ENCODE assay signal across 26 cellular contexts in the genomic region with DNA sequence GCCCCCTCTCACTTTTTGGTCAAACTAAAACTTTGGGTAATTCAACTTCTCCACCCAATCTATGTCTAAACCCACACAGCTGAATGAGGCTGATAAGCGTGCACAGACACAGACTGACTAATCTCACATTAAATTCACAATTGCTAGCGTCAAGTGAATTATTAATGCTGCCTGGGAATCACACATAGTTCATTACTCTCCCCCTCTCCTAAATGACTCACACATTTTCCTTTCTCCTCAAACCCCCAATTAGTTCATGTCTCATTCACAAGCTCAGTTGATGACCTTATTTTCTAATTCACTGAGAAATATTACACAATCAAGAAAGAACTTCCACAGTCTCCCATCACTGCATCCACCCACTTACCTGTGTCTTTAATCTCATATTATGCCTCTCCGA. TPM values are rescaled to one million over a fixed set of nuclear protein-coding genes. Genes with fewer than 3 reads are reported as not detected.
DNase-seq lines count a peak whose midpoint lies in the region; ATAC-seq, FAIRE-seq and TF ChIP-seq lines count a peak whose summit lies in the region.
"Had no signal": no experiment of that assay in that cellular context is flagged by ENCODE, and none has a peak within 500 bp of the region (broad histone marks: within the 10 kb centered on the region; RNA-seq: fewer than 3 reads in every experiment).

No MANE protein-coding gene starts in this region.

- DNase-seq in HepG2 (ENCODE audit: low spot score) (no peak), right lobe of liver (no peak), astrocyte (ENCODE audit: low read depth) (peak; percentile 85), kidney tubule cell (ENCODE audit: low spot score) (peak; percentile 79), H7 (no peak), NCI-H2171 (lab: John Stamatoyannopoulos, UW) (no peak), HuH-7.5 (ENCODE audit: low spot score) (no peak)
- DNase-seq: 8988T; BE2C; CD4-positive, CD25-positive, alpha-beta regulatory T cell; COR-L47; GDM1; Karpas-422; MG63; NCI-H1092; NCI-H146; NCI-H2029 treated with DMSO at 0.1 percent for 48 hours; NCI-H2171 treated with DMSO at 0.1 percent for 48 hours; NCI-H446 treated with DMSO at 0.1 percent for 48 hours; NCI-H748 treated with DMSO at 0.1 percent for 48 hours; SHP77 had no signal

- H3K4me3 Mint-ChIP-seq in astrocyte (ENCODE audit: unreplicated experiment): no peak overlapping the region
- H3K4me3 Mint-ChIP-seq: CD4-positive, CD25-positive, alpha-beta regulatory T cell had no signal

- no peak overlapping the region for H3K27ac ChIP-seq in HepG2 (ENCODE audit: extremely low read length, insufficient read depth, low read length)
- H3K27ac ChIP-seq in right lobe of liver: no peak overlapping the region
- no peak overlapping the region for H3K27ac ChIP-seq in astrocyte (ENCODE audit: low read depth, low read length)
- H3K27ac ChIP-seq: SK-N-MC had no signal

- WGBS in HepG2 (ENCODE audit: low lambda C conversion rate): 4% methylated on average over 3 of the region's 3 CpGs
- 73% methylated on average over 3 of the region's 3 CpGs for WGBS in right lobe of liver (ENCODE audit: insufficient coverage, low coverage, low lambda C conversion rate, missing lambda C conversion rate)

- H3K79me2 ChIP-seq in HepG2 (ENCODE audit: insufficient read depth, low read length) (no peaks in the 10 kb centered on the region), astrocyte (ENCODE audit: insufficient read depth, low read length) (no peaks in the 10 kb centered on the region)

- no peak overlapping the region for H3K9ac ChIP-seq in HepG2 (ENCODE audit: insufficient read depth, low read depth, low read length)
- no peak overlapping the region for H3K9ac ChIP-seq in astrocyte (ENCODE audit: low read length)

- H3K27ac Mint-ChIP-seq in astrocyte (ENCODE audit: unreplicated experiment): no peak overlapping the region
- H3K27ac Mint-ChIP-seq: CD4-positive, CD25-positive, alpha-beta regulatory T cell had no signal

- ATAC-seq in HepG2: no peak
- ATAC-seq in right lobe of liver: no peak
- no peak for ATAC-seq in GM21825 (IDR thresholded peaks at IDR 0.05; ENCODE audit: unreplicated experiment)

- TF ChIP-seq POLR2A in HepG2 (IDR thresholded peaks at IDR 0.05; ENCODE audit: insufficient read depth in 1 of 2, low read depth in 2 of 2, low read length in 2 of 2) (no peak), right lobe of liver (IDR thresholded peaks at IDR 0.05) (no peak)

- 0 out of 5 replicates have a peak, but pooled peaks cover 0 to 5% of the 10 kb centered on the region in 2 experiments for H3K27me3 ChIP-seq in HepG2 (ENCODE audit: control insufficient read depth in 1 of 2, insufficient read depth in 2 of 2, low read length in 2 of 2)
- no peaks in the 10 kb centered on the region for H3K27me3 ChIP-seq in right lobe of liver
- no peaks in the 10 kb centered on the region for H3K27me3 ChIP-seq in astrocyte (ENCODE audit: insufficient read depth, low read length)
- no peaks in the 10 kb centered on the region for H3K27me3 ChIP-seq in H7 (ENCODE audit: control insufficient read depth, insufficient read depth, low read length)
- H3K27me3 ChIP-seq: MG63 had no signal

- BruUV-seq in HepG2 (replicated peaks; lab: Mats Ljungman, UMichigan): no TSS peak

- no peak overlapping the region for H3K4me3 ChIP-seq in HepG2 (replicated peaks in 1 of 3; ENCODE audit: insufficient read depth in 1 of 3, low read depth in 2 of 3, low read length in 3 of 3)
- no peak overlapping the region for H3K4me3 ChIP-seq in right lobe of liver
- no peak overlapping the region for H3K4me3 ChIP-seq in astrocyte (ENCODE audit: insufficient read depth, low read depth, low read length)
- no peak overlapping the region for H3K4me3 ChIP-seq in H7 (ENCODE audit: insufficient read depth, low read depth, low read length)
- H3K4me3 ChIP-seq: MG63, SK-N-MC had no signal

- in situ Hi-C loops in HepG2 (cut with HindIII; ENCODE audit: extremely low pct_ligation_motif_present, low pct_unique_long_range_greater_than_20kb): no loop called here

- no peaks in the 10 kb centered on the region for H3K9me3 ChIP-seq in HepG2 (ENCODE audit: low read length)
- H3K9me3 ChIP-seq in right lobe of liver: no peaks in the 10 kb centered on the region
- H3K9me3 ChIP-seq in astrocyte (ENCODE audit: insufficient read depth, low read depth, low read length): no peaks in the 10 kb centered on the region
- H3K9me3 ChIP-seq: BE2C, MG63 had no signal

- no peaks in the 10 kb centered on the region for H3K36me3 ChIP-seq in HepG2 (replicated peaks in 1 of 2; ENCODE audit: control insufficient read depth in 1 of 2, insufficient read depth in 2 of 2, low read length in 2 of 2)
- no peaks in the 10 kb centered on the region for H3K36me3 ChIP-seq in right lobe of liver
- no peaks in the 10 kb centered on the region for H3K36me3 ChIP-seq in astrocyte (ENCODE audit: insufficient read depth, low read length)
- H3K36me3 ChIP-seq in H7 (replicated peaks; ENCODE audit: control insufficient read depth, insufficient read depth, low read length): no peaks in the 10 kb centered on the region
- H3K36me3 ChIP-seq: BE2C, MG63 had no signal

- TF ChIP-seq CTCF in HepG2 (CRISPR knock-in tag; IDR thresholded peaks at IDR 0.05): no peak
- no peak for TF ChIP-seq CTCF in right lobe of liver (IDR thresholded peaks at IDR 0.05)
- no peak for TF ChIP-seq CTCF in astrocyte (IDR thresholded peaks at IDR 0.05; ENCODE audit: insufficient read depth, low read depth, low read length)

- H4K20me1 ChIP-seq in HepG2 (ENCODE audit: insufficient read depth, low read length) (no peaks in the 10 kb centered on the region), astrocyte (ENCODE audit: insufficient read depth, low read length) (no peaks in the 10 kb centered on the region)

- no peak for TF ChIP-seq RAD21 in HepG2 (CRISPR knock-in tag; IDR thresholded peaks at IDR 0.05)

- H3K9me3 Mint-ChIP-seq in astrocyte (ENCODE audit: unreplicated experiment): no peaks in the 10 kb centered on the region
- H3K9me3 Mint-ChIP-seq: CD4-positive, CD25-positive, alpha-beta regulatory T cell had no signal

- H3K4me2 ChIP-seq in HepG2 (ENCODE audit: low read depth, low read length) (no peak overlapping the region), astrocyte (ENCODE audit: low read length) (no peak overlapping the region)

- intact Hi-C loops in HepG2 (cut with micrococcal nuclease; ENCODE audit: unreplicated experiment) (no loop called here), right lobe of liver (cut with DNase I) (no loop called here)

- H2AFZ ChIP-seq in HepG2 (ENCODE audit: low read length) (no peak overlapping the region), astrocyte (ENCODE audit: low read depth, low read length) (no peak overlapping the region)

- no peaks in the 10 kb centered on the region for H3K36me3 Mint-ChIP-seq in astrocyte (ENCODE audit: low read depth, unreplicated experiment)
- H3K36me3 Mint-ChIP-seq: CD4-positive, CD25-positive, alpha-beta regulatory T cell had no signal

- POLR2A ChIA-PET in HepG2 (lab: Yijun Ruan, JAX): no interaction called here

- no peak for FAIRE-seq in HepG2 (lab: Jason Lieb, UNC)
- FAIRE-seq in astrocyte (lab: Jason Lieb, UNC): no peak
- FAIRE-seq: H1 had no signal

- peaks cover 15% of the 10 kb centered on the region for H3K27me3 Mint-ChIP-seq in astrocyte (ENCODE audit: low read depth, unreplicated experiment)

- H3K4me1 ChIP-seq in HepG2 (ENCODE audit: insufficient read depth, low read length) (no peaks in the 10 kb centered on the region), right lobe of liver (no peaks in the 10 kb centered on the region), astrocyte (ENCODE audit: insufficient read depth, low read length) (no peaks in the 10 kb centered on the region)
- H3K4me1 ChIP-seq: BE2C had no signal

- peaks cover 1% of the 10 kb centered on the region for H3K4me1 Mint-ChIP-seq in astrocyte (ENCODE audit: low read depth, unreplicated experiment)
- H3K4me1 Mint-ChIP-seq: CD4-positive, CD25-positive, alpha-beta regulatory T cell had no signal

- CTCF ChIA-PET in HepG2 (lab: Yijun Ruan, JAX; ENCODE audit: low intra/inter-chr PET ratio, low total read pairs): no interaction called here

- TF ChIP-seq EP300 in HepG2 (IDR thresholded peaks at IDR 0.05; ENCODE audit: low read depth in 2 of 2, low read length in 2 of 2) (no peak), HepG2 (CRISPR knock-in tag; IDR thresholded peaks at IDR 0.05; ENCODE audit: borderline replicate concordance) (no peak)

RNA-seq across cellular contexts. Expression of a gene that starts 14.5 kb away (rescaled TPM):
- total RNA-seq in HepG2 (2016; rRNA removed; fragmentation: Illumina TruSeq; extraction: Trizol) (not detected in 2 replicates), right lobe of liver (not detected), astrocyte (0.07 TPM in 1 of 2 replicates, not detected in the other)
- total RNA-seq in HepG2 (2016; cell fraction: cytosol; rRNA removed; fragmentation: Illumina TruSeq; extraction: Trizol; ENCODE audit: low read depth): not detected in 2 replicates
- total RNA-seq in HepG2 (2016; cell fraction: insoluble cytoplasmic fraction; rRNA removed; fragmentation: Illumina TruSeq; extraction: Trizol): not detected in 2 replicates
- not detected in 2 replicates for total RNA-seq in HepG2 (2016; cell fraction: membrane; rRNA removed; fragmentation: Illumina TruSeq; extraction: Trizol)
- total RNA-seq in HepG2 (2016; cell fraction: nucleus; rRNA removed; fragmentation: Illumina TruSeq; extraction: Trizol): not detected in 2 replicates
- not detected in 2 replicates for polyA plus RNA-seq in HepG2 (2011; rRNA removed)
- polyA plus RNA-seq in HepG2 (2011; cell fraction: cytosol; rRNA removed): not detected in 2 replicates
- not detected in 2 replicates for polyA plus RNA-seq in HepG2 (2011; cell fraction: nucleus; rRNA removed)
- not detected in 2 replicates for polyA plus RNA-seq in HepG2 (2012)
- polyA plus RNA-seq in HepG2 (2016; cell fraction: cytosol; fragmentation: Illumina TruSeq; extraction: Trizol; ENCODE audit: low read depth): not detected in 2 replicates
- polyA plus RNA-seq in HepG2 (2016; cell fraction: insoluble cytoplasmic fraction; fragmentation: Illumina TruSeq; extraction: Trizol; ENCODE audit: low read depth): not detected in 2 replicates
- not detected in 2 replicates for polyA plus RNA-seq in HepG2 (2016; cell fraction: membrane; fragmentation: Illumina TruSeq; extraction: Trizol; ENCODE audit: low read depth)
- polyA plus RNA-seq in HepG2 (2016; cell fraction: nucleus; fragmentation: Illumina TruSeq; extraction: Trizol; ENCODE audit: insufficient read depth, low read depth): not detected in 2 replicates
- polyA minus RNA-seq in HepG2 (2011; rRNA and poly(A)+ RNA removed; ENCODE audit: low replicate concordance): not detected in 2 replicates
- not detected in 2 replicates for polyA minus RNA-seq in HepG2 (2011; cell fraction: cytosol; rRNA and poly(A)+ RNA removed)
- polyA minus RNA-seq in HepG2 (2011; cell fraction: nucleus; rRNA and poly(A)+ RNA removed): not detected in 2 replicates
- total RNA-seq in H7 (2014; rRNA removed; shearing (Covaris generic)): 0.07 TPM in 1 of 2 replicates, not detected in the other
- total RNA-seq: CD4-positive, CD25-positive, alpha-beta regulatory T cell; H1; OCI-LY7 had no signal
- polyA plus RNA-seq: CD4-positive, CD25-positive, alpha-beta regulatory T cell had no signal

RNA-seq across cellular contexts. Expression of a gene that starts 33.2 kb away (rescaled TPM):
- total RNA-seq in HepG2 (2016; rRNA removed; fragmentation: Illumina TruSeq; extraction: Trizol) (not detected in 2 replicates), right lobe of liver (not detected), astrocyte (not detected in 2 replicates)
- not detected in 2 replicates for total RNA-seq in HepG2 (2016; cell fraction: cytosol; rRNA removed; fragmentation: Illumina TruSeq; extraction: Trizol; ENCODE audit: low read depth)
- total RNA-seq in HepG2 (2016; cell fraction: insoluble cytoplasmic fraction; rRNA removed; fragmentation: Illumina TruSeq; extraction: Trizol): not detected in 2 replicates
- total RNA-seq in HepG2 (2016; cell fraction: membrane; rRNA removed; fragmentation: Illumina TruSeq; extraction: Trizol): not detected in 2 replicates
- total RNA-seq in HepG2 (2016; cell fraction: nucleus; rRNA removed; fragmentation: Illumina TruSeq; extraction: Trizol): not detected in 2 replicates
- polyA plus RNA-seq in HepG2 (2011; rRNA removed): not detected in 2 replicates
- polyA plus RNA-seq in HepG2 (2011; cell fraction: cytosol; rRNA removed): not detected in 2 replicates
- not detected in 2 replicates for polyA plus RNA-seq in HepG2 (2011; cell fraction: nucleus; rRNA removed)
- not detected in 2 replicates for polyA plus RNA-seq in HepG2 (2012)
- polyA plus RNA-seq in HepG2 (2016; cell fraction: cytosol; fragmentation: Illumina TruSeq; extraction: Trizol; ENCODE audit: low read depth): not detected in 2 replicates
- not detected in 2 replicates for polyA plus RNA-seq in HepG2 (2016; cell fraction: insoluble cytoplasmic fraction; fragmentation: Illumina TruSeq; extraction: Trizol; ENCODE audit: low read depth)
- not detected in 2 replicates for polyA plus RNA-seq in HepG2 (2016; cell fraction: membrane; fragmentation: Illumina TruSeq; extraction: Trizol; ENCODE audit: low read depth)
- polyA plus RNA-seq in HepG2 (2016; cell fraction: nucleus; fragmentation: Illumina TruSeq; extraction: Trizol; ENCODE audit: insufficient read depth, low read depth): not detected in 2 replicates
- polyA minus RNA-seq in HepG2 (2011; rRNA and poly(A)+ RNA removed; ENCODE audit: low replicate concordance): not detected in 2 replicates
- polyA minus RNA-seq in HepG2 (2011; cell fraction: cytosol; rRNA and poly(A)+ RNA removed): not detected in 2 replicates
- polyA minus RNA-seq in HepG2 (2011; cell fraction: nucleus; rRNA and poly(A)+ RNA removed): not detected in 2 replicates
- not detected in 2 replicates for total RNA-seq in H7 (2014; rRNA removed; shearing (Covaris generic))
- total RNA-seq: CD4-positive, CD25-positive, alpha-beta regulatory T cell; H1; OCI-LY7; RPMI7951 had no signal
- polyA plus RNA-seq: CD4-positive, CD25-positive, alpha-beta regulatory T cell; H1 had no signal

RNA-seq across cellular contexts. Expression of a gene that starts 51.0 kb away (rescaled TPM):
- total RNA-seq in HepG2 (2016; rRNA removed; fragmentation: Illumina TruSeq; extraction: Trizol) (17.7 and 27.7 TPM in 2 replicates), right lobe of liver (1 to 10 TPM; 6.5 to 8.9 (median 8.4) TPM), astrocyte (20.6 and 22.6 TPM in 2 replicates)
- total RNA-seq in HepG2 (2016; cell fraction: cytosol; rRNA removed; fragmentation: Illumina TruSeq; extraction: Trizol; ENCODE audit: low read depth): 1.5 and 2.1 TPM in 2 replicates
- total RNA-seq in HepG2 (2016; cell fraction: insoluble cytoplasmic fraction; rRNA removed; fragmentation: Illumina TruSeq; extraction: Trizol): 18.5 and 23.9 TPM in 2 replicates
- total RNA-seq in HepG2 (2016; cell fraction: membrane; rRNA removed; fragmentation: Illumina TruSeq; extraction: Trizol): 5.6 and 6.4 TPM in 2 replicates
- total RNA-seq in HepG2 (2016; cell fraction: nucleus; rRNA removed; fragmentation: Illumina TruSeq; extraction: Trizol): 16.1 and 17.2 TPM in 2 replicates
- 12.6 and 14.1 TPM in 2 replicates for polyA plus RNA-seq in HepG2 (2011; rRNA removed)
- polyA plus RNA-seq in HepG2 (2011; cell fraction: cytosol; rRNA removed): 9.8 and 13.2 TPM in 2 replicates
- polyA plus RNA-seq in HepG2 (2011; cell fraction: nucleus; rRNA removed): 6.0 and 6.4 TPM in 2 replicates
- polyA plus RNA-seq in HepG2 (2012): 11.9 and 13.8 TPM in 2 replicates
- 1.4 and 1.5 TPM in 2 replicates for polyA plus RNA-seq in HepG2 (2016; cell fraction: cytosol; fragmentation: Illumina TruSeq; extraction: Trizol; ENCODE audit: low read depth)
- 21.0 and 22.5 TPM in 2 replicates for polyA plus RNA-seq in HepG2 (2016; cell fraction: insoluble cytoplasmic fraction; fragmentation: Illumina TruSeq; extraction: Trizol; ENCODE audit: low read depth)
- 3.3 and 3.7 TPM in 2 replicates for polyA plus RNA-seq in HepG2 (2016; cell fraction: membrane; fragmentation: Illumina TruSeq; extraction: Trizol; ENCODE audit: low read depth)
- 15.1 and 15.7 TPM in 2 replicates for polyA plus RNA-seq in HepG2 (2016; cell fraction: nucleus; fragmentation: Illumina TruSeq; extraction: Trizol; ENCODE audit: insufficient read depth, low read depth)
- polyA minus RNA-seq in HepG2 (2011; rRNA and poly(A)+ RNA removed; ENCODE audit: low replicate concordance): 23.1 and 23.8 TPM in 2 replicates
- 15.2 and 17.4 TPM in 2 replicates for polyA minus RNA-seq in HepG2 (2011; cell fraction: cytosol; rRNA and poly(A)+ RNA removed)
- 15.8 and 18.9 TPM in 2 replicates for polyA minus RNA-seq in HepG2 (2011; cell fraction: nucleus; rRNA and poly(A)+ RNA removed)
- 45.7 and 64.3 TPM in 2 replicates for total RNA-seq in H7 (2014; rRNA removed; shearing (Covaris generic))

Comparison
In these comparisons a context has a peak if more than half of its experiments do, and no peak if none do; other contexts are left out.
1. DNase-seq: peak in astrocyte (single experiment) and kidney tubule cell (single experiment); none in HepG2 (single experiment), right lobe of liver (0 of 3), H7 (single experiment), NCI-H2171 (single experiment) and HuH-7.5 (single experiment).